16 cellular contexts compared by ENCODE assay signal in the genomic region with DNA sequence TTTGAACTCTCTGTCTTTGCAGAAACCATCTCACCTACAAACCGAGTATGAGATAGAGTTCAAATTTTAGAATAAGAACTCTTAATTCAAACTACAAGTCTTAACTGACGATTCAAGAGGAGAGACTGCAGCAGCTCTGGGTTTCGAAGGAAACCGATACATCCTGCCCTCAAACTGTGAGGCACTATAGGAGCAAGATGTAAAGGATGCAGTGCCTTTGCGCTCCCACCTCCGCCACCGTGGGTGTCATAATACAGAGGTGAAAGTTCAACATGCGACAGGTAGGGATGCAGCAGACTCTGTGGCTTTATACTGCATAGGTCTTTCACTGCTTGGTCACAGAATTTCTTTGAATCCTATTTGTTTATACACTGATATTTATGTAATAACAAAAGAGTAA.
DNase-seq lines count a peak whose midpoint lies in the region; ATAC-seq and TF ChIP-seq lines count a peak whose summit lies in the region.
"Had no signal": no experiment of that assay in that cellular context is flagged by ENCODE, and none has a peak within 500 bp of the region (broad histone marks: within the 10 kb centered on the region; RNA-seq: fewer than 3 reads in every experiment).

No MANE protein-coding gene starts in this region.

- no peaks in the 10 kb centered on the region for H3K9me3 ChIP-seq in neural progenitor cell (ENCODE audit: low read depth)
- H3K9me3 ChIP-seq: BLaER1, Peyer's patch had no signal

- CTCF ChIA-PET in activated naive CD4-positive, alpha-beta T cell treated with anti-CD3 and anti-CD28 coated beads, Interleukin-2, amount 10 ng/mL, durations not matched to agents 7 days and 5 days (lab: Charles Lee), result no interaction called here
- CTCF ChIA-PET in T-cell (lab: Charles Lee), result no interaction called here
- CTCF ChIA-PET in activated CD8-positive, alpha-beta T cell treated with anti-CD3 and anti-CD28 coated beads, Interleukin-2, amount 10 ng/mL, durations not matched to agents 7 days and 5 days (lab: Charles Lee), result interaction anchor here (1.4 kb wide), 1 partner anchor 43 kb away, joined by 3 read pairs; no protein-coding TSS in a partner anchor

- ATAC-seq in activated naive CD4-positive, alpha-beta T cell treated with anti-CD3 and anti-CD28 coated beads, Interleukin-2, amount 50 U/mL, for 72 hours, result no peak
- peak; percentile 35 to 71 (median 50) for ATAC-seq in T-cell (replicated peaks in 1 of 4)
- no peak for ATAC-seq in activated CD8-positive, alpha-beta T cell treated with anti-CD3 and anti-CD28 coated beads, Interleukin-2, amount 10 ng/mL, durations not matched to agents 7 days and 5 days
- ATAC-seq: Right ventricle myocardium inferior had no signal

- H3K79me2 ChIP-seq in neural progenitor cell (ENCODE audit: low read depth), result no peaks in the 10 kb centered on the region

- H3F3A ChIP-seq in neural progenitor cell (ENCODE audit: low read depth), result peaks cover 24% of the 10 kb centered on the region

- no peak overlapping the region for H2AFZ ChIP-seq in neural progenitor cell (replicated peaks)

- H3K4me2 ChIP-seq in neural progenitor cell, result peak overlapping the region; percentile 64
- H3K4me2 ChIP-seq: BLaER1 had no signal

- no peak overlapping the region for H3K9ac ChIP-seq in neural progenitor cell
- H3K9ac ChIP-seq: BLaER1 had no signal

- no peak for TF ChIP-seq CTCF in neural progenitor cell (IDR thresholded peaks at IDR 0.05)

- no peak overlapping the region for H3K4me3 Mint-ChIP-seq in activated naive CD4-positive, alpha-beta T cell treated with anti-CD3 and anti-CD28 coated beads, Interleukin-2, amount 10 ng/mL, durations not matched to agents 7 days and 5 days
- no peak overlapping the region for H3K4me3 Mint-ChIP-seq in T-cell
- H3K4me3 Mint-ChIP-seq in activated CD8-positive, alpha-beta T cell treated with anti-CD3 and anti-CD28 coated beads, Interleukin-2, amount 10 ng/mL, durations not matched to agents 7 days and 5 days, result no peak overlapping the region
- no peak overlapping the region for H3K4me3 Mint-ChIP-seq in neural progenitor cell
- H3K4me3 Mint-ChIP-seq: CD8-positive, alpha-beta memory T cell had no signal

- H3K36me3 ChIP-seq in neural progenitor cell, result no peaks in the 10 kb centered on the region
- H3K36me3 ChIP-seq: BLaER1, Peyer's patch had no signal

- H3K4me3 ChIP-seq in neural progenitor cell, result no peak overlapping the region
- H3K4me3 ChIP-seq: BLaER1, Peyer's patch had no signal

- no peaks in the 10 kb centered on the region for H4K20me1 ChIP-seq in neural progenitor cell (ENCODE audit: low read depth)
- H4K20me1 ChIP-seq: BLaER1 had no signal

- H3K36me3 Mint-ChIP-seq in activated naive CD4-positive, alpha-beta T cell treated with anti-CD3 and anti-CD28 coated beads, Interleukin-2, amount 10 ng/mL, durations not matched to agents 7 days and 5 days, result peaks cover 3% of the 10 kb centered on the region
- no peaks in the 10 kb centered on the region for H3K36me3 Mint-ChIP-seq in activated naive CD4-positive, alpha-beta T cell treated with anti-CD3 and anti-CD28 coated beads, Interleukin-2, amount 50 U/mL, for 72 hours
- H3K36me3 Mint-ChIP-seq in T-cell (no peaks in the 10 kb centered on the region), neural progenitor cell (no peaks in the 10 kb centered on the region)
- no peaks in the 10 kb centered on the region for H3K36me3 Mint-ChIP-seq in activated CD8-positive, alpha-beta T cell treated with anti-CD3 and anti-CD28 coated beads, Interleukin-2, amount 10 ng/mL, durations not matched to agents 7 days and 5 days (ENCODE audit: low read depth)
- H3K36me3 Mint-ChIP-seq: CD8-positive, alpha-beta memory T cell had no signal

- H3K27ac Mint-ChIP-seq in activated naive CD4-positive, alpha-beta T cell treated with anti-CD3 and anti-CD28 coated beads, Interleukin-2, amount 10 ng/mL, durations not matched to agents 7 days and 5 days, result no peak overlapping the region
- H3K27ac Mint-ChIP-seq in activated naive CD4-positive, alpha-beta T cell treated with anti-CD3 and anti-CD28 coated beads, Interleukin-2, amount 50 U/mL, for 72 hours, result no peak overlapping the region
- no peak overlapping the region for H3K27ac Mint-ChIP-seq in T-cell
- no peak overlapping the region for H3K27ac Mint-ChIP-seq in activated CD8-positive, alpha-beta T cell treated with anti-CD3 and anti-CD28 coated beads, Interleukin-2, amount 10 ng/mL, durations not matched to agents 7 days and 5 days
- H3K27ac Mint-ChIP-seq in neural progenitor cell, result no peak overlapping the region
- H3K27ac Mint-ChIP-seq: CD8-positive, alpha-beta memory T cell had no signal

- POLR2A ChIA-PET in T-cell (lab: Charles Lee), result no interaction called here
- POLR2A ChIA-PET in activated CD8-positive, alpha-beta T cell treated with anti-CD3 and anti-CD28 coated beads, Interleukin-2, amount 10 ng/mL, durations not matched to agents 7 days and 5 days (lab: Charles Lee), result no interaction called here

- no peaks in the 10 kb centered on the region for H3K9me3 Mint-ChIP-seq in activated naive CD4-positive, alpha-beta T cell treated with anti-CD3 and anti-CD28 coated beads, Interleukin-2, amount 10 ng/mL, durations not matched to agents 7 days and 5 days
- peaks cover 0 to 5% of the 10 kb centered on the region in 2 donors for H3K9me3 Mint-ChIP-seq in activated naive CD4-positive, alpha-beta T cell treated with anti-CD3 and anti-CD28 coated beads, Interleukin-2, amount 50 U/mL, for 72 hours
- H3K9me3 Mint-ChIP-seq in T-cell (peaks cover 0 to 5% (median 0%) of the 10 kb centered on the region in 3 donors), neural progenitor cell (no peaks in the 10 kb centered on the region)
- no peaks in the 10 kb centered on the region for H3K9me3 Mint-ChIP-seq in activated CD8-positive, alpha-beta T cell treated with anti-CD3 and anti-CD28 coated beads, Interleukin-2, amount 10 ng/mL, durations not matched to agents 7 days and 5 days (ENCODE audit: insufficient read depth)
- H3K9me3 Mint-ChIP-seq: CD8-positive, alpha-beta memory T cell had no signal

- peak; percentile 56 for DNase-seq in activated naive CD4-positive, alpha-beta T cell treated with anti-CD3 and anti-CD28 coated beads, Interleukin-2, amount 10 ng/mL, durations not matched to agents 7 days and 5 days
- DNase-seq in activated naive CD4-positive, alpha-beta T cell treated with anti-CD3 and anti-CD28 coated beads, Interleukin-2, amount 50 U/mL, for 72 hours (ENCODE audit: low spot score in 2 of 2), result no peak
- DNase-seq in T-cell (peak in 13 of 34 experiments; percentile 1 to 36 (median 4)), neural progenitor cell (ENCODE audit: low spot score) (peak; percentile 20), NCI-H2081 treated with DMSO at 0.1 percent for 48 hours (lab: John Stamatoyannopoulos, UW) (no peak), NOMO-1 treated with DMSO at 0.1 percent for 48 hours (lab: John Stamatoyannopoulos, UW; ENCODE audit: unreplicated experiment) (no peak), hepatic stellate cell (ENCODE audit: low spot score) (no peak)
- DNase-seq in activated CD8-positive, alpha-beta T cell treated with anti-CD3 and anti-CD28 coated beads, Interleukin-2, amount 10 ng/mL, durations not matched to agents 7 days and 5 days, result peak; percentile 37
- DNase-seq: CD8-positive, alpha-beta memory T cell; DMS79; KBM-7; NCI-H1105; NCI-H1694; Peyer's patch had no signal

- no peaks in the 10 kb centered on the region for H3K27me3 ChIP-seq in neural progenitor cell
- H3K27me3 ChIP-seq: BLaER1, Peyer's patch had no signal

- H3K27ac ChIP-seq in neural progenitor cell, result peak overlapping the region; percentile 31
- H3K27ac ChIP-seq: BLaER1, Peyer's patch had no signal

- peaks cover 11% of the 10 kb centered on the region for H3K4me1 Mint-ChIP-seq in activated naive CD4-positive, alpha-beta T cell treated with anti-CD3 and anti-CD28 coated beads, Interleukin-2, amount 10 ng/mL, durations not matched to agents 7 days and 5 days
- H3K4me1 Mint-ChIP-seq in T-cell (peaks cover 3 to 9% (median 5%) of the 10 kb centered on the region in 3 donors), neural progenitor cell (peaks cover 31% of the 10 kb centered on the region)
- H3K4me1 Mint-ChIP-seq in activated CD8-positive, alpha-beta T cell treated with anti-CD3 and anti-CD28 coated beads, Interleukin-2, amount 10 ng/mL, durations not matched to agents 7 days and 5 days (ENCODE audit: low read depth), result peaks cover 6% of the 10 kb centered on the region
- H3K4me1 Mint-ChIP-seq: CD8-positive, alpha-beta memory T cell had no signal

- no peaks in the 10 kb centered on the region for H3K27me3 Mint-ChIP-seq in activated naive CD4-positive, alpha-beta T cell treated with anti-CD3 and anti-CD28 coated beads, Interleukin-2, amount 10 ng/mL, durations not matched to agents 7 days and 5 days
- H3K27me3 Mint-ChIP-seq in T-cell (no peaks in the 10 kb centered on the region), neural progenitor cell (ENCODE audit: insufficient read depth, low read depth) (peaks cover 7% of the 10 kb centered on the region)
- no peaks in the 10 kb centered on the region for H3K27me3 Mint-ChIP-seq in activated CD8-positive, alpha-beta T cell treated with anti-CD3 and anti-CD28 coated beads, Interleukin-2, amount 10 ng/mL, durations not matched to agents 7 days and 5 days (ENCODE audit: low read depth)
- H3K27me3 Mint-ChIP-seq: CD8-positive, alpha-beta memory T cell had no signal

- peaks cover 47% of the 10 kb centered on the region for H3K4me1 ChIP-seq in neural progenitor cell
- H3K4me1 ChIP-seq: BLaER1, Peyer's patch had no signal

Comparison
In these comparisons a context has a peak if more than half of its experiments do, and no peak if none do; other contexts are left out.
1. DNase-seq: peak in activated naive CD4-positive, alpha-beta T cell treated with anti-CD3 and anti-CD28 coated beads, Interleukin-2, amount 10 ng/mL, durations not matched to agents 7 days and 5 days (single experiment), activated CD8-positive, alpha-beta T cell treated with anti-CD3 and anti-CD28 coated beads, Interleukin-2, amount 10 ng/mL, durations not matched to agents 7 days and 5 days (single experiment) and neural progenitor cell (single experiment); none in activated naive CD4-positive, alpha-beta T cell treated with anti-CD3 and anti-CD28 coated beads, Interleukin-2, amount 50 U/mL, for 72 hours (0 of 2), NCI-H2081 treated with DMSO at 0.1 percent for 48 hours (single experiment), NOMO-1 treated with DMSO at 0.1 percent for 48 hours (single experiment) and hepatic stellate cell (single experiment).
2. ATAC-seq: peak in T-cell (4 of 4); none in activated naive CD4-positive, alpha-beta T cell treated with anti-CD3 and anti-CD28 coated beads, Interleukin-2, amount 50 U/mL, for 72 hours (0 of 2) and activated CD8-positive, alpha-beta T cell treated with anti-CD3 and anti-CD28 coated beads, Interleukin-2, amount 10 ng/mL, durations not matched to agents 7 days and 5 days (single experiment).